ENCODE assay signal across 1 cellular context in genomic region chr13:40494932-40495619, GRCh38.
TF ChIP-seq lines count a peak whose summit lies in the region.

No MANE protein-coding gene starts in this region.

TF ChIP-seq in GM23338, 12 proteins besides CTCF, POLR2A, EP300 and RAD21 (continued from another document):
- TF ChIP-seq ZNF462 (CRISPR knock-in tag; IDR thresholded peaks at IDR 0.05) (no peak), NANOG (IDR thresholded peaks at IDR 0.05; ENCODE audit: borderline replicate concordance) (no peak), REST (IDR thresholded peaks at IDR 0.05; ENCODE audit: unreplicated experiment) (no peak), POLR2AphosphoS5 (IDR thresholded peaks at IDR 0.05; ENCODE audit: low read depth) (no peak), JUNB (IDR thresholded peaks at IDR 0.05; ENCODE audit: unreplicated experiment) (no peak)
